In the genomic region with DNA sequence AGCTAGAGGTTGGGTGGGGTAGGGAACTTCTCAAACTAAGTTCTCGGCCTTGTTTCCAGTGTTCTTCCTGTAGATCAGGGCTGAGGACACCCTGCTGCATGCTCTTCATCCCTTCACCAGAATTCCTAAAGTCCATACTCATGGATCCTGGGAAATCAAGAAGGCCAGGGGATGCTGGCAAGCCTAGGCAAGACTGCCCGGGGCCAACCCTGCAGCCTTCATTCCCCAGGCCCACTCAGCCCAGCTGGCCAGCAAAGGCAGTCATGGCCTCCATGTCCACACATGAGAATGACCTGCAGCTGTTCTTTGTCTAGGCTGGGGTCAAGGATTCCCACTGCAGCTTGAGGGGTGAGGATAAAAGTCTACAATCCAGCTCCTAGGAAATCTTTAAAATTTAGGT, we compare ENCODE assay signal across 25 cellular contexts.
A peak's percentile ranks its signal among the peaks of the same experiment; 100 is the strongest.
DNase-seq lines count a peak whose midpoint lies in the region; ATAC-seq, FAIRE-seq and TF ChIP-seq lines count a peak whose summit lies in the region.
"Had no signal": no experiment of that assay in that cellular context is flagged by ENCODE, and none has a peak within 500 bp of the region (broad histone marks: within the 10 kb centered on the region; RNA-seq: fewer than 3 reads in every experiment).

No MANE protein-coding gene starts in this region.

- POLR2A ChIA-PET in CD4-positive, alpha-beta T cell (lab: Charles Lee), result no interaction called here

- no peak overlapping the region for H3K4ac ChIP-seq in trophoblast cell (ENCODE audit: low read depth, low read length)

- no peak overlapping the region for H3K23ac ChIP-seq in trophoblast cell (ENCODE audit: low read length)

- H3K4me1 ChIP-seq in DND-41 (ENCODE audit: insufficient read depth, low read length), result peaks cover 37% of the 10 kb centered on the region
- H3K4me1 ChIP-seq in kidney (ENCODE audit: control insufficient read depth in 1 of 2, insufficient read depth in 1 of 2, low read depth in 1 of 2, low read length in 2 of 2), result no peaks in the 10 kb centered on the region
- H3K4me1 ChIP-seq in trophoblast cell (ENCODE audit: control insufficient read depth in 1 of 2, insufficient read depth in 2 of 2, low read length in 2 of 2), result peaks cover 0 to under 1% of the 10 kb centered on the region in 2 experiments
- H3K4me1 ChIP-seq: Caco-2 had no signal

- intact Hi-C loops in CD4-positive, alpha-beta T cell (cut with DNase I, micrococcal nuclease), result loop anchor here in 1 of 2 experiments (10.0 kb wide), 1 partner anchor 375 kb away; no protein-coding TSS in a partner anchor
- intact Hi-C loops in kidney (cut with DNase I), result no loop called here

- WGBS in trophoblast cell (ENCODE audit: extremely low coverage, insufficient coverage, insufficient read length), result no CpG with 5 or more reads among the region's 2 CpGs

- no peak overlapping the region for H2AK5ac ChIP-seq in trophoblast cell (ENCODE audit: low read length)

- H3K27ac ChIP-seq in CD4-positive, alpha-beta T cell (ENCODE audit: low read depth, low read length), result no peak overlapping the region
- peak overlapping the region; percentile 65; the same call in 1 of the 2 replicates for H3K27ac ChIP-seq in DND-41 (ENCODE audit: low read length)
- no peak overlapping the region for H3K27ac ChIP-seq in kidney (ENCODE audit: low read depth in 2 of 2, low read length in 2 of 2)
- H3K27ac ChIP-seq in trophoblast cell (ENCODE audit: low read depth, low read length), result no peak overlapping the region
- H3K27ac ChIP-seq: BLaER1 had no signal

- no peak overlapping the region for H3K14ac ChIP-seq in trophoblast cell (ENCODE audit: low read length)

- H4K8ac ChIP-seq in trophoblast cell (ENCODE audit: low read depth, low read length), result no peak overlapping the region

- H3K4me3 ChIP-seq in DND-41 (ENCODE audit: low read depth in 1 of 2, low read length in 2 of 2) (no peak overlapping the region), kidney (ENCODE audit: low read length in 2 of 2) (no peak overlapping the region), trophoblast cell (ENCODE audit: low read depth, low read length) (no peak overlapping the region)
- H3K4me3 ChIP-seq: BLaER1, GM12878 had no signal

- H4K12ac ChIP-seq in trophoblast cell (ENCODE audit: low read depth, low read length), result no peak overlapping the region

- H2AFZ ChIP-seq in DND-41 (ENCODE audit: low read depth, low read length) (0 out of 2 replicates have a peak overlapping the region, but pooled peaks have one; percentile 47), trophoblast cell (ENCODE audit: insufficient read depth, low read length, poor library complexity) (no peak overlapping the region)

- H4K91ac ChIP-seq in trophoblast cell (ENCODE audit: low read depth, low read length), result no peak overlapping the region

- no peaks in the 10 kb centered on the region for H3K27me3 Mint-ChIP-seq in CD4-positive, alpha-beta T cell

- H3K4me2 ChIP-seq in DND-41 (ENCODE audit: insufficient read depth, low read length) (no peak overlapping the region), trophoblast cell (ENCODE audit: low read length) (no peak overlapping the region)
- H3K4me2 ChIP-seq: BLaER1 had no signal

- no peak for DNase-seq in CD4-positive, alpha-beta T cell
- DNase-seq in DND-41, result no peak
- DNase-seq in kidney, result peak; percentile 35
- peak; percentile 87 to 94 for DNase-seq in trophoblast cell
- no peak for DNase-seq in T-helper 9 cell
- no peak for DNase-seq in mesenteric fat pad (ENCODE audit: low spot score)
- DNase-seq: 8988T; ACHN; BE2C; C1 segment of cervical spinal cord; Caco-2; Calu3; CD4-positive, CD25-positive, alpha-beta regulatory T cell; CD8-positive, alpha-beta T cell; DMS79 treated with DMSO at 0.1 percent for 48 hours; EL; GDM1 had no signal

- no peak for ATAC-seq in CD4-positive, alpha-beta T cell (ENCODE audit: poor library complexity)
- ATAC-seq in DND-41 (ENCODE audit: insufficient read depth, low read depth) (no peak), HG02840 (IDR thresholded peaks at IDR 0.05; ENCODE audit: low FRiP score, unreplicated experiment) (no peak)
- ATAC-seq: CD8-positive, alpha-beta T cell; GM12878 had no signal

- CTCF ChIA-PET in CD4-positive, alpha-beta T cell (lab: Charles Lee), result no interaction called here

- H3K9ac ChIP-seq in DND-41 (ENCODE audit: low read depth, low read length) (no peak overlapping the region), kidney (ENCODE audit: low read length in 2 of 2) (no peak overlapping the region), trophoblast cell (ENCODE audit: low read length) (no peak overlapping the region)
- H3K9ac ChIP-seq: BLaER1 had no signal

- no peaks in the 10 kb centered on the region for H3K9me3 Mint-ChIP-seq in CD4-positive, alpha-beta T cell
- H3K9me3 Mint-ChIP-seq: CD8-positive, alpha-beta T cell had no signal

- no peak overlapping the region for H2BK12ac ChIP-seq in trophoblast cell (ENCODE audit: low read length)

- H4K20me1 ChIP-seq in DND-41 (ENCODE audit: insufficient read depth, low read length), result no peaks in the 10 kb centered on the region
- H4K20me1 ChIP-seq: BLaER1 had no signal

- peaks cover 44% of the 10 kb centered on the region for H3K4me1 Mint-ChIP-seq in CD4-positive, alpha-beta T cell (ENCODE audit: low read depth)

- no peaks in the 10 kb centered on the region for H3K36me3 Mint-ChIP-seq in CD4-positive, alpha-beta T cell (ENCODE audit: low read depth)
- H3K36me3 Mint-ChIP-seq: CD14-positive monocyte; CD4-positive, CD25-positive, alpha-beta regulatory T cell; CD8-positive, alpha-beta T cell had no signal

- H3K4me3 Mint-ChIP-seq in CD4-positive, alpha-beta T cell, result no peak overlapping the region
- H3K4me3 Mint-ChIP-seq: CD14-positive monocyte; CD8-positive, alpha-beta T cell had no signal

- H2BK120ac ChIP-seq in trophoblast cell (ENCODE audit: insufficient read depth, low read length, poor library complexity), result no peak overlapping the region

- H3K27ac Mint-ChIP-seq in CD4-positive, alpha-beta T cell, result peak overlapping the region; percentile 12
- H3K27ac Mint-ChIP-seq: CD8-positive, alpha-beta T cell had no signal

- FAIRE-seq in kidney (lab: Jason Lieb, UNC), result no peak
- FAIRE-seq: A204.1, D721Med, GM12878, GM12892, GM18507 had no signal

- H3K79me1 ChIP-seq in trophoblast cell (ENCODE audit: low read length), result no peaks in the 10 kb centered on the region

- no peaks in the 10 kb centered on the region for H3K27me3 ChIP-seq in CD4-positive, alpha-beta T cell (ENCODE audit: control insufficient read depth, insufficient read depth, low read length)
- H3K27me3 ChIP-seq in DND-41 (ENCODE audit: insufficient read depth, low read length, poor library complexity), result no peaks in the 10 kb centered on the region
- H3K27me3 ChIP-seq in trophoblast cell (ENCODE audit: insufficient read depth, low read length), result no peaks in the 10 kb centered on the region
- H3K27me3 ChIP-seq: BE2C, BLaER1 had no signal

- H2BK5ac ChIP-seq in trophoblast cell (ENCODE audit: low read depth, low read length, poor library complexity), result no peak overlapping the region

- no peak overlapping the region for H3K18ac ChIP-seq in trophoblast cell (ENCODE audit: low read length)

- H3K9me3 ChIP-seq in CD4-positive, alpha-beta T cell (ENCODE audit: control insufficient read depth, low read length), result no peaks in the 10 kb centered on the region
- H3K9me3 ChIP-seq in DND-41 (ENCODE audit: insufficient read depth, low read length, severe bottlenecking) (no peaks in the 10 kb centered on the region), kidney (ENCODE audit: control insufficient read depth in 1 of 2, low read length in 2 of 2) (no peaks in the 10 kb centered on the region), trophoblast cell (ENCODE audit: insufficient read depth, low read depth, low read length) (no peaks in the 10 kb centered on the region)
- H3K9me3 ChIP-seq: BE2C, BLaER1 had no signal

- H3K36me3 ChIP-seq in DND-41 (ENCODE audit: insufficient read depth, low read length) (no peaks in the 10 kb centered on the region), kidney (ENCODE audit: control insufficient read depth in 1 of 2, insufficient read depth in 2 of 2, low read length in 2 of 2) (no peaks in the 10 kb centered on the region), trophoblast cell (ENCODE audit: control insufficient read depth in 1 of 2, insufficient read depth in 2 of 2, low read length in 2 of 2) (no peaks in the 10 kb centered on the region)
- H3K36me3 ChIP-seq: BE2C, BLaER1 had no signal

- no peak for TF ChIP-seq CTCF in CD4-positive, alpha-beta T cell (IDR thresholded peaks at IDR 0.05)
- TF ChIP-seq CTCF in DND-41 (IDR thresholded peaks at IDR 0.05; ENCODE audit: borderline replicate concordance, extremely low read depth, low read length, poor library complexity, severe bottlenecking), result no peak
- TF ChIP-seq CTCF in kidney (IDR thresholded peaks at IDR 0.05; ENCODE audit: borderline replicate concordance, extremely low read depth, insufficient read depth), result no peak

- H3K79me2 ChIP-seq in DND-41 (ENCODE audit: insufficient read depth, low read length) (no peaks in the 10 kb centered on the region), trophoblast cell (ENCODE audit: control insufficient read depth, insufficient read depth, low read length, poor library complexity) (no peaks in the 10 kb centered on the region)

Comparison
In these comparisons a context has a peak if more than half of its experiments do, and no peak if none do; other contexts are left out.
1. DNase-seq: peak in kidney (single experiment) and trophoblast cell (2 of 2); none in CD4-positive, alpha-beta T cell (0 of 10), DND-41 (single experiment), T-helper 9 cell (single experiment) and mesenteric fat pad (single experiment).